Comparison of ENCODE assay signal across 21 cellular contexts in the genomic region with DNA sequence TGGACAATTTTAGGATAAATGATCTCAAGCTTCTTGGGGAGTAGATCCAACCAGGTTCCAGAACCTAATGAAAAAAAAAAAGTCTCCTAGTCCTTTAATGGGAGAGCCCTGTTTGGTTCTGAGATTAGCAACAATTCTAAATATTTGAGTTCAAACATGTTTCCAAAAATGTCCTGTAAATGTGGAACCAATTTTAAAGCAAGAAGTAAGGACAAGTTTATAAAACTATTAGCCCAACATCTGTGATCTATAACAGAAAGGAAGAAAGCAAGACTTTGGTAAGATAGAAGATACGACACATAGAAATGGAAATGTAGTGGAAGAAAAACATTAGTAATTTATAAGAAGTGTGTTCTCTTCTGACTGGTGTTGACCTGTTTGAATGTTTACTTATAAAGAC.
"Had no signal": no experiment of that assay in that cellular context is flagged by ENCODE, and none has a peak within 500 bp of the region (broad histone marks: within the 10 kb centered on the region; RNA-seq: fewer than 3 reads in every experiment).

No MANE protein-coding gene starts in this region.

- H3K9me3 ChIP-seq: mucosa of descending colon, ovary, right lobe of liver had no signal

- H3K4me3 ChIP-seq: left ventricle myocardium inferior, lung, mucosa of descending colon, ovary, right atrium auricular region, right lobe of liver, smooth muscle cell, tibial nerve, vagina had no signal

- H3K27me3 ChIP-seq: ovary, right atrium auricular region, right lobe of liver, tibial nerve, vagina had no signal

- H3K4me2 ChIP-seq: smooth muscle cell had no signal

- H3K4me1 ChIP-seq: left ventricle myocardium inferior, right atrium auricular region, right lobe of liver, tibial nerve had no signal

- ATAC-seq: mucosa of descending colon; naive thymus-derived CD4-positive, alpha-beta T cell; natural killer cell treated with Interleukin-12 subunit alpha and Interleukin-12 subunit beta and Interleukin-15 and Interleukin-18, amount 100 ng/mL, for 72 hours; right lobe of liver; stimulated activated memory B cell treated with anti-CD40 and anti-IgM and Interleukin-4, amounts not matched to agents 10 μg/mL and 1 μg/mL and 100 μg/mL, for 72 hours; stimulated activated naive CD8-positive, alpha-beta T cell treated with anti-CD3 and anti-CD28 coated beads, Interleukin-15, amount 100 ng/mL, for 72 hours had no signal

- H3K36me3 ChIP-seq: left ventricle myocardium inferior, ovary, right atrium auricular region, right lobe of liver, tibial nerve, vagina had no signal

- DNase-seq: islet precursor cell; left ventricle myocardium inferior; midbrain; mucosa of descending colon; naive thymus-derived CD4-positive, alpha-beta T cell; ovary; right lobe of liver; stimulated activated CD4-positive, alpha-beta T cell treated with anti-CD3 and anti-CD28 coated beads, Interleukin-1b, Interleukin-23, amount 100 ng/mL, for 48 hours; stimulated activated CD4-positive, alpha-beta T cell treated with anti-CD3 and anti-CD28 coated beads, Interleukin-2, amount 100 ng/mL, for 48 hours; stimulated activated CD4-positive, alpha-beta T cell treated with anti-CD3 and anti-CD28 coated beads, Interleukin-4, amount 100 ng/mL, for 4 hours; stimulated activated CD8-positive, alpha-beta memory T cell treated with anti-CD3 and anti-CD28 coated beads, Interleukin-4, amount 100 ng/mL, for 48 hours; stimulated activated naive CD4-positive, alpha-beta T cell treated with Interleukin-2 at 50 U/mL for 16 hours; stimulated activated naive CD8-positive, alpha-beta T cell treated with anti-CD3 and anti-CD28 coated beads, Interleukin-15, amount 100 ng/mL, for 72 hours; substantia nigra had no signal

- H3K27ac ChIP-seq: left ventricle myocardium inferior, ovary, right atrium auricular region, right lobe of liver, tibial nerve, vagina had no signal
